23 cellular contexts compared by ENCODE assay signal in genomic region chr2:133640103-133640502, GRCh38.
"Had no signal": no experiment of that assay in that cellular context is flagged by ENCODE, and none has a peak within 500 bp of the region (broad histone marks: within the 10 kb centered on the region; RNA-seq: fewer than 3 reads in every experiment).

No MANE protein-coding gene starts in this region.

- DNase-seq: activated CD4-positive, alpha-beta T cell treated with anti-CD3 and anti-CD28 coated beads for 1 hour; activated CD4-positive, alpha-beta T cell treated with anti-CD3 and anti-CD28 coated beads, Interleukin-2, amount 10 ng/mL, durations not matched to agents 24 days and 14 days; activated CD4-positive, alpha-beta T cell treated with anti-CD3 and anti-CD28 coated beads, Interleukin-2, amount 50 U/mL, for 48 hours; activated CD8-positive, alpha-beta memory T cell treated with anti-CD3 and anti-CD28 coated beads, Interleukin-2, amount 10 ng/mL, durations not matched to agents 7 days and 5 days; activated effector memory CD4-positive, alpha-beta T cell treated with anti-CD3 and anti-CD28 coated beads, Interleukin-2, amount 50 U/mL, for 16 hours; activated naive CD4-positive, alpha-beta T cell treated with Interleukin-2 at 50 U/mL for 16 hours; activated naive CD8-positive, alpha-beta T cell treated with anti-CD3 and anti-CD28 coated beads, Interleukin-2, amount 50 U/mL, for 24 hours; activated T-cell treated with anti-CD3 and anti-CD28 coated beads, Interleukin-2, amount 50 U/mL, for 4 hours; amniotic stem cell; brain microvascular endothelial cell; MM.1S; NCI-H1105 treated with DMSO at 0.1 percent for 48 hours; NCI-H1436 treated with DMSO at 0.1 percent for 48 hours; NCI-H187; NCI-H2081; NCI-H446; NCI-H524; SHP77; SW 1271 had no signal

- H3K27ac ChIP-seq: brain microvascular endothelial cell, SJSA1 had no signal

- H3K36me3 ChIP-seq: brain microvascular endothelial cell, SJSA1 had no signal

- FAIRE-seq: RCC 7860 had no signal

- H3K9me3 ChIP-seq: SJSA1 had no signal

- ATAC-seq: activated CD8-positive, alpha-beta memory T cell treated with anti-CD3 and anti-CD28 coated beads, Interleukin-2, amount 10 ng/mL, durations not matched to agents 7 days and 5 days; activated naive CD4-positive, alpha-beta T cell treated with anti-CD3 and anti-CD28 coated beads, Interleukin-2, amount 50 U/mL, for 72 hours; activated naive CD8-positive, alpha-beta T cell treated with anti-CD3 and anti-CD28 coated beads, Interleukin-2, amount 50 U/mL, for 24 hours; activated T-cell treated with anti-CD3 and anti-CD28 coated beads, Interleukin-2, amount 50 U/mL, for 4 hours; SK-N-SH treated with all-trans-retinoic acid at 6 μM for 48 hours had no signal

- H3K27me3 ChIP-seq: brain microvascular endothelial cell, SJSA1 had no signal

- H3K4me3 ChIP-seq: SJSA1 had no signal

- H3K4me1 ChIP-seq: SJSA1 had no signal
